8 cellular contexts compared by ENCODE assay signal in the genomic region with DNA sequence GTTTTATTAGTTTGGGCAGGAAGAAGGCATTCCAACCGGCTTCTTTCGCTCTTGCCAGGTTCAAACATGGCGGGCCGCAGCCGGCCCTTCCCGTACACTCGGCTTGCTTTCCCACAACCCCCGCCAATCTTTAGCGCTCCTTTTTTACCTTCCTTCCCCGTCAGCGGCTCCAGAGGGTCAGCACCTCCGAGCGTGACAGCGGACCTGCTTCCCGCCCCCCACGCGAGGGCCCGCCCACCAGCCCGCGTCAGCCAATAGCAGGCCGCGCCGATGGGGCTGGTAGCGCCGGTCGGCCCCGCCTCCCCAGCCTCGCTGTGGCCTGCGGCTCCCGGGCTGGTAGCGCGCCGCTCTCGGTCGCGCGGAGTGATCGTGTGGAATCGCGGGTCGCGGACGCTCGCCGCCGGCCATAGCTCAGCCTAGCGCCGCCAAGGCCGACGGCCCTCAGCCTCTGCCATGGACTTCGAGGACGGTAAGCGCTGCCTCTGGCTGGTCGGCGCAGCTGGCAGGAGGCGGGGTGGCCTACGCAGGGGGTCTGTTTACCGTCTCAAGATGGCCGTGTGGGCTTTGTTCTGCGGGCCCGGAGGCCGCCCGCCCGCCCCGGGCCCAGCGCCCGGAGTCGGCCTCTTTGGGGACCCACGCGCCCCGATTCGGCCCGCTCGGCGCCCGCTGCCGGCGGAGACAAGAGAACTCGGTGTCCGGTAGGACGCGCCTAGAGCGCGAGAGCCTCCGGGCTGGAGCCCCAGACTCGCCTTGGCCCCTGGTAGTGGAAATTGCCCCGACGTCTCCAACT. TPM values are rescaled to one million over a fixed set of nuclear protein-coding genes. Genes with fewer than 3 reads are reported as not detected.
DNase-seq lines count a peak whose midpoint lies in the region; ATAC-seq and TF ChIP-seq lines count a peak whose summit lies in the region.

ZNF326 (plus strand) TSS at position 306 of the 790 bp plus-strand sequence; CDS start at position 454, 148 bp downstream.

- peak within 1 kb of the TSS; percentile 81 for H3K27ac ChIP-seq in epithelial cell of prostate

- H3K4me1 ChIP-seq in mucosa of descending colon (ENCODE audit: low read depth) = peaks cover 39% of the 10 kb centered on the region

- ATAC-seq in GM21526 (IDR thresholded peaks at IDR 0.05; ENCODE audit: low FRiP score, unreplicated experiment) = peak; percentile 97
- peak; percentile 95 for ATAC-seq in mucosa of descending colon

- peaks cover 4% of the 10 kb centered on the region for H3K36me3 ChIP-seq in mucosa of descending colon (ENCODE audit: low read depth)

- DNase-seq in DMS 273 treated with DMSO at 0.1 percent for 48 hours (lab: John Stamatoyannopoulos, UW) = peak; percentile 93
- peak; percentile 93 for DNase-seq in HuH-7.5 (ENCODE audit: low spot score)
- DNase-seq in OCI-M1 (lab: John Stamatoyannopoulos, UW) = peak; percentile 98
- DNase-seq in activated T-cell treated with anti-CD3 and anti-CD28 coated beads for 24 hours (ENCODE audit: low read depth) = peak; percentile 94
- DNase-seq in epithelial cell of prostate (ENCODE audit: low read depth, low spot score) = peak; percentile 94
- DNase-seq in mucosa of descending colon = peak; percentile 96 to 99 (median 97)
- peak; percentile 95 for DNase-seq in stimulated activated CD8-positive, alpha-beta memory T cell treated with anti-CD3 and anti-CD28 coated beads, Interleukin-4, amount 100 ng/mL, for 24 hours (ENCODE audit: low read depth)

- H3K9me3 ChIP-seq in mucosa of descending colon = no peaks in the 10 kb centered on the region

- no peak for TF ChIP-seq CTCF in mucosa of descending colon (IDR thresholded peaks at IDR 0.05)

- intact Hi-C loops in mucosa of descending colon (cut with DNase I, micrococcal nuclease) = loop anchor here in 1 of 2 donors (5.0 kb wide), 1 partner anchor 193 kb away; no protein-coding TSS in a partner anchor

- peak within 1 kb of the TSS; percentile 83 for H3K4me3 ChIP-seq in mucosa of descending colon

RNA-seq across cellular contexts. Expression of gene ZNF326, which starts in this region (rescaled TPM):
- total RNA-seq in mucosa of descending colon = 10 to 100 TPM; 25.8 to 41.5 (median 40.1) TPM

Comparison
In these comparisons a context has a peak if more than half of its experiments do, and no peak if none do; other contexts are left out.
1. Peak in every context shown above with its lines: DNase-seq, ATAC-seq, H3K4me3 ChIP-seq and H3K27ac ChIP-seq.